In genomic region chr15:29111705-29112281, GRCh38 we compare ENCODE assay signal across 38 cellular contexts.
"Had no signal": no experiment of that assay in that cellular context is flagged by ENCODE, and none has a peak within 500 bp of the region (broad histone marks: within the 10 kb centered on the region; RNA-seq: fewer than 3 reads in every experiment).

No MANE protein-coding gene starts in this region.

- H3K27me3 Mint-ChIP-seq: activated naive CD4-positive, alpha-beta T cell treated with anti-CD3 and anti-CD28 coated beads, Interleukin-2, amount 50 U/mL, for 24 hours; activated naive CD8-positive, alpha-beta T cell; activated naive CD8-positive, alpha-beta T cell treated with anti-CD3 and anti-CD28 coated beads for 36 hours; activated naive CD8-positive, alpha-beta T cell treated with anti-CD3 and anti-CD28 coated beads, Interleukin-2, amount 10 ng/mL, durations not matched to agents 7 days and 5 days; activated T-cell treated with anti-CD3 and anti-CD28 coated beads, Interleukin-2, amount 50 U/mL, for 24 hours; activated T-helper 17 cell treated with anti-CD3 and anti-CD28 coated beads, Interleukin-2, amount 50 U/mL, for 72 hours; brain; central memory CD8-positive, alpha-beta T cell had no signal

- H3K4me1 ChIP-seq: adrenal gland, body of pancreas, breast epithelium had no signal

- H3K27ac ChIP-seq: adrenal gland, ascending aorta, body of pancreas, brain microvascular endothelial cell, breast epithelium, cardiac muscle cell had no signal

- H3K9me3 Mint-ChIP-seq: activated naive CD4-positive, alpha-beta T cell treated with anti-CD3 and anti-CD28 coated beads for 36 hours; activated naive CD4-positive, alpha-beta T cell treated with anti-CD3 and anti-CD28 coated beads, Interleukin-2, amount 10 ng/mL, durations not matched to agents 7 days and 5 days; activated naive CD4-positive, alpha-beta T cell treated with anti-CD3 and anti-CD28 coated beads, Interleukin-2, amount 50 U/mL, for 24 hours; activated naive CD4-positive, alpha-beta T cell treated with anti-CD3 and anti-CD28 coated beads, Interleukin-2, amount 50 U/mL, for 72 hours; activated naive CD8-positive, alpha-beta T cell treated with anti-CD3 and anti-CD28 coated beads for 36 hours; activated naive CD8-positive, alpha-beta T cell treated with anti-CD3 and anti-CD28 coated beads, Interleukin-2, amount 10 ng/mL, durations not matched to agents 7 days and 5 days; activated naive CD8-positive, alpha-beta T cell treated with anti-CD3 and anti-CD28 coated beads, Interleukin-2, amount 50 U/mL, for 24 hours; activated T-cell treated with anti-CD3 and anti-CD28 coated beads, Interleukin-2, amount 50 U/mL, for 24 hours; activated T-cell treated with anti-CD3 and anti-CD28 coated beads, Interleukin-2, amount 50 U/mL, for 4 hours; activated T-cell treated with anti-CD3 and anti-CD28 coated beads, Interleukin-2, amount 50 U/mL, for 72 hours; activated T-helper 1 cell treated with anti-CD3 and anti-CD28 coated beads, Interleukin-12 subunit alpha, Interleukin-12 subunit beta, Interleukin-2, Interleukin-4 antibody, amounts not matched to agents 30 ng/mL and 10 ng/mL and 1 ng/mL, durations not matched to agents 14 hours and 24 hours and 36 hours; activated T-helper 17 cell treated with anti-CD3 and anti-CD28 coated beads, Interleukin-2, amount 50 U/mL, for 72 hours; activated T-helper 2 cell treated with anti-CD3 and anti-CD28 coated beads, Interferon-gamma antibody, Interleukin-2, Interleukin-4, amounts not matched to agents 10 μg/mL and 5 μg/mL and 100 μg/mL, durations not matched to agents 14 hours and 24 hours and 36 hours; brain; central memory CD8-positive, alpha-beta T cell had no signal

- ATAC-seq: activated naive CD4-positive, alpha-beta T cell treated with anti-CD3 and anti-CD28 coated beads, Interleukin-2, amount 50 U/mL, for 72 hours; activated naive CD8-positive, alpha-beta T cell treated with anti-CD3 and anti-CD28 coated beads, Interleukin-2, amount 50 U/mL, for 24 hours; activated T-cell treated with anti-CD3 and anti-CD28 coated beads, Interleukin-2, amount 50 U/mL, for 4 hours; activated T-cell treated with anti-CD3 and anti-CD28 coated beads, Interleukin-2, amount 50 U/mL, for 72 hours; activated T-helper 17 cell treated with anti-CD3 and anti-CD28 coated beads, Interleukin-2, amount 50 U/mL, for 72 hours; body of pancreas had no signal

- H3K9me3 ChIP-seq: adrenal gland, ascending aorta, body of pancreas, breast epithelium had no signal

- H3K4me3 Mint-ChIP-seq: activated naive CD4-positive, alpha-beta T cell treated with anti-CD3 and anti-CD28 coated beads for 36 hours; activated naive CD4-positive, alpha-beta T cell treated with anti-CD3 and anti-CD28 coated beads, Interleukin-2, amount 10 ng/mL, durations not matched to agents 7 days and 5 days; activated naive CD4-positive, alpha-beta T cell treated with anti-CD3 and anti-CD28 coated beads, Interleukin-2, amount 50 U/mL, for 24 hours; activated naive CD8-positive, alpha-beta T cell; activated naive CD8-positive, alpha-beta T cell treated with anti-CD3 and anti-CD28 coated beads for 36 hours; activated naive CD8-positive, alpha-beta T cell treated with anti-CD3 and anti-CD28 coated beads, Interleukin-2, amount 10 ng/mL, durations not matched to agents 7 days and 5 days; activated naive CD8-positive, alpha-beta T cell treated with anti-CD3 and anti-CD28 coated beads, Interleukin-2, amount 50 U/mL, for 24 hours; activated T-cell treated with anti-CD3 and anti-CD28 coated beads, Interleukin-2, amount 50 U/mL, for 24 hours; activated T-cell treated with anti-CD3 and anti-CD28 coated beads, Interleukin-2, amount 50 U/mL, for 4 hours; activated T-cell treated with anti-CD3 and anti-CD28 coated beads, Interleukin-2, amount 50 U/mL, for 72 hours; activated T-helper 1 cell treated with anti-CD3 and anti-CD28 coated beads, Interleukin-12 subunit alpha, Interleukin-12 subunit beta, Interleukin-2, Interleukin-4 antibody, amounts not matched to agents 30 ng/mL and 10 ng/mL and 1 ng/mL, durations not matched to agents 14 hours and 24 hours and 36 hours; activated T-helper 17 cell treated with anti-CD3 and anti-CD28 coated beads, Interleukin-2, amount 50 U/mL, for 72 hours; brain; central memory CD8-positive, alpha-beta T cell had no signal

- H3K27ac Mint-ChIP-seq: activated naive CD4-positive, alpha-beta T cell treated with anti-CD3 and anti-CD28 coated beads for 36 hours; activated naive CD4-positive, alpha-beta T cell treated with anti-CD3 and anti-CD28 coated beads, Interleukin-2, amount 10 ng/mL, durations not matched to agents 7 days and 5 days; activated naive CD4-positive, alpha-beta T cell treated with anti-CD3 and anti-CD28 coated beads, Interleukin-2, amount 50 U/mL, for 24 hours; activated naive CD8-positive, alpha-beta T cell treated with anti-CD3 and anti-CD28 coated beads for 36 hours; activated naive CD8-positive, alpha-beta T cell treated with anti-CD3 and anti-CD28 coated beads, Interleukin-2, amount 10 ng/mL, durations not matched to agents 7 days and 5 days; activated naive CD8-positive, alpha-beta T cell treated with anti-CD3 and anti-CD28 coated beads, Interleukin-2, amount 50 U/mL, for 24 hours; activated T-cell treated with anti-CD3 and anti-CD28 coated beads, Interleukin-2, amount 50 U/mL, for 24 hours; activated T-cell treated with anti-CD3 and anti-CD28 coated beads, Interleukin-2, amount 50 U/mL, for 72 hours; activated T-helper 1 cell treated with anti-CD3 and anti-CD28 coated beads, Interleukin-12 subunit alpha, Interleukin-12 subunit beta, Interleukin-2, Interleukin-4 antibody, amounts not matched to agents 30 ng/mL and 10 ng/mL and 1 ng/mL, durations not matched to agents 14 hours and 24 hours and 36 hours; activated T-helper 17 cell treated with anti-CD3 and anti-CD28 coated beads, Interleukin-2, amount 50 U/mL, for 72 hours; activated T-helper 2 cell treated with anti-CD3 and anti-CD28 coated beads, Interferon-gamma antibody, Interleukin-2, Interleukin-4, amounts not matched to agents 10 μg/mL and 5 μg/mL and 100 μg/mL, durations not matched to agents 14 hours and 24 hours and 36 hours had no signal

- H3K36me3 Mint-ChIP-seq: activated naive CD4-positive, alpha-beta T cell treated with anti-CD3 and anti-CD28 coated beads, Interleukin-2, amount 10 ng/mL, durations not matched to agents 7 days and 5 days; activated naive CD4-positive, alpha-beta T cell treated with anti-CD3 and anti-CD28 coated beads, Interleukin-2, amount 50 U/mL, for 72 hours had no signal

- H3K27me3 ChIP-seq: adrenal gland, ascending aorta, body of pancreas, brain microvascular endothelial cell, cardiac muscle cell had no signal

- H3K36me3 ChIP-seq: adrenal gland, ascending aorta, brain microvascular endothelial cell, breast epithelium, cardiac muscle cell had no signal

- FAIRE-seq: astrocyte, bronchial epithelial cell had no signal

- DNase-seq: activated effector memory CD4-positive, alpha-beta T cell treated with anti-CD3 and anti-CD28 coated beads, Interleukin-2, amount 50 U/mL, for 16 hours; activated effector memory CD4-positive, alpha-beta T cell treated with Interleukin-2 at 50 U/mL for 16 hours; activated gamma-delta T cell; activated gamma-delta T cell treated with Interleukin-2 at 50 U/mL for 16 hours; activated naive CD4-positive, alpha-beta T cell; activated naive CD4-positive, alpha-beta T cell treated with anti-CD3 and anti-CD28 coated beads for 36 hours; activated naive CD4-positive, alpha-beta T cell treated with anti-CD3 and anti-CD28 coated beads, Interleukin-2, amount 10 ng/mL, durations not matched to agents 7 days and 5 days; activated naive CD4-positive, alpha-beta T cell treated with anti-CD3 and anti-CD28 coated beads, Interleukin-2, amount 50 U/mL, for 16 hours; activated naive CD4-positive, alpha-beta T cell treated with Interleukin-2 at 50 U/mL for 16 hours; activated naive CD8-positive, alpha-beta T cell treated with anti-CD3 and anti-CD28 coated beads for 36 hours; activated naive CD8-positive, alpha-beta T cell treated with anti-CD3 and anti-CD28 coated beads, Interleukin-2, amount 10 ng/mL, durations not matched to agents 7 days and 5 days; activated naive CD8-positive, alpha-beta T cell treated with anti-CD3 and anti-CD28 coated beads, Interleukin-2, amount 50 U/mL, for 24 hours; activated T-cell treated with anti-CD3 and anti-CD28 coated beads, Interleukin-2, amount 50 U/mL, for 24 hours; activated T-cell treated with anti-CD3 and anti-CD28 coated beads, Interleukin-2, amount 50 U/mL, for 4 hours; activated T-cell treated with anti-CD3 and anti-CD28 coated beads, Interleukin-2, amount 50 U/mL, for 48 hours; activated T-cell treated with anti-CD3 and anti-CD28 coated beads, Interleukin-2, amount 50 U/mL, for 72 hours; adrenal gland; amniotic stem cell; amygdala; anterior cingulate cortex; body of pancreas; brain microvascular endothelial cell; caudate nucleus; central memory CD4-positive, alpha-beta T cell; cerebellar nuclear complex had no signal

- H3K4me3 ChIP-seq: adrenal gland, ascending aorta, body of pancreas, breast epithelium, cardiac muscle cell had no signal
